In the genomic region with DNA sequence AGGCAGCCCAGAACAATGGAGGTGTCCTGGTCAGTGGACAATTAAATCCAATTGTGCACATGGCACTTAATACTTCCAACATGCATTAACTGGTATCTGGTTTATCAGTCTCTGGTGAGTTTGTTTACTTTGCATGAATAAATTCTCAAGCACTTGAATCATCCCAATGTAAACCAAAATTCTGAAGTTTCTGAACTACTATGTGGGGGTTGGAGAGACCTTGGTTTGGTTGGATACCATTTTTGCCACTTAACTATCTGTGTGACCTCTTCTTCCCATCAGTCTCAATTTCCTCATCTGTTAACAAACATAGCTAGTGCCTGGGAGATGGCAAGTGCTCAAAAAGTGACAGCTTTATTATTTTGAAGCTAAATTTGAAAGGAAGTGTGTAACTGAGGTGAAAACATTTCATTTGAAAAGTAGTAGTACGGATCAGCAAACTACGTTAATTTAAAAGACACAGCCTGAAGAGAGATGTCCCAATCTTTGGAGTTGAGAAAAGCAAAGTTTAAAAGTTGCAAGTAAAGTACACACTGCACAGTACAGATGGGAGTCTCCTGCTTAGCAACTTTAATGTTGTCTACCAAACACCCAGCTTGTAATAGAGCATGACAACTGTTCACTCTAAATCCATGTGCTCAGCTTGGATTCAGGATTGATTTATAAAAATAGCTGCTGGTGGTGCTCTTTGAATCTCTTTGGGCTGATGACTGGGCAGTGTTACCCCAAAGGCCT, we compare ENCODE assay signal across 8 cellular contexts.
DNase-seq lines count a peak whose midpoint lies in the region; ATAC-seq and TF ChIP-seq lines count a peak whose summit lies in the region.

No MANE protein-coding gene starts in this region.

- H3K9me3 ChIP-seq in BLaER1 (no peaks in the 10 kb centered on the region), mammary epithelial cell (replicated peaks; ENCODE audit: insufficient read depth, low read length) (no peaks in the 10 kb centered on the region), mesodermal cell (ENCODE audit: control insufficient read depth, low read length) (no peaks in the 10 kb centered on the region)

- peaks cover 18% of the 10 kb centered on the region for H3K36me3 ChIP-seq in BLaER1
- H3K36me3 ChIP-seq in mammary epithelial cell (ENCODE audit: insufficient read depth, low read length): peaks cover 7% of the 10 kb centered on the region
- peaks cover 26% of the 10 kb centered on the region for H3K36me3 ChIP-seq in mesodermal cell (ENCODE audit: control insufficient read depth, insufficient read depth, low read length)

- peaks cover 66% of the 10 kb centered on the region for H3K79me2 ChIP-seq in mammary epithelial cell (ENCODE audit: insufficient read depth, low read length)

- in situ Hi-C loops in mammary epithelial cell (cut with MboI; ENCODE audit: low sequenced_read_pairs in 2 of 2): no loop called here

- WGBS in mammary epithelial cell (ENCODE audit: low coverage, missing lambda C conversion rate): 32% methylated on average over 2 of the region's 2 CpGs
- WGBS in mesodermal cell (ENCODE audit: insufficient coverage in 2 of 2), 2 experiments: 95 to 100% methylated on average over 2 of the region's 2 CpGs

- TF ChIP-seq CTCF in mammary epithelial cell (conservative IDR thresholded peaks at IDR 0.05 in 1 of 2, IDR thresholded peaks at IDR 0.05 in 1 of 2; ENCODE audit: extremely low read depth in 1 of 2, insufficient read depth in 1 of 2, low read depth in 1 of 2, low read length in 2 of 2): no peak
- TF ChIP-seq CTCF in GM10266 (IDR thresholded peaks at IDR 0.05; ENCODE audit: control insufficient read depth, insufficient read depth, low read depth, missing control alignments): no peak

- CTCF ChIA-PET in mammary epithelial cell (lab: Charles Lee; ENCODE audit: low non-redundant PET): interaction anchor here (0.6 kb wide), 1 partner anchor 262 kb away, joined by 3 read pairs; no protein-coding TSS in a partner anchor

- no peaks in the 10 kb centered on the region for H3K27me3 ChIP-seq in BLaER1
- no peaks in the 10 kb centered on the region for H3K27me3 ChIP-seq in mammary epithelial cell (ENCODE audit: insufficient read depth, low read length)

- BruUV-seq in mammary epithelial cell (replicated peaks; lab: Mats Ljungman, UMichigan): TSS peak; percentile 25

- peak overlapping the region; percentile 83 for H3K4me3 ChIP-seq in BLaER1
- peak overlapping the region; percentile 82 for H3K4me3 ChIP-seq in Jurkat, Clone E6-1 (ENCODE audit: low read length)
- H3K4me3 ChIP-seq in mammary epithelial cell (replicated peaks in 1 of 3; ENCODE audit: insufficient read depth in 1 of 3, low read depth in 2 of 3, low read length in 3 of 3): peak overlapping the region; percentile 83 to 92 (median 90)
- H3K4me3 ChIP-seq in mesodermal cell (ENCODE audit: extremely low read depth, insufficient read depth, low read length, poor library complexity, severe bottlenecking): peak overlapping the region; percentile 95

- H3K9ac ChIP-seq in BLaER1 (peak overlapping the region; percentile 85), mammary epithelial cell (ENCODE audit: insufficient read depth, low read length) (peak overlapping the region; percentile 99)

- no peak for ATAC-seq in HG03280 (IDR thresholded peaks at IDR 0.05; ENCODE audit: unreplicated experiment)

- DNase-seq in Jurkat, Clone E6-1 (ENCODE audit: low read depth, low spot score): no peak
- peak; percentile 49 for DNase-seq in mammary epithelial cell
- DNase-seq in GM10266 (ENCODE audit: extremely low spot score): no peak
- no peak for DNase-seq in SHP77 (lab: John Stamatoyannopoulos, UW)
- DNase-seq in NCI-H187 (lab: John Stamatoyannopoulos, UW): no peak

- H3K27ac ChIP-seq in BLaER1: peak overlapping the region; percentile 46
- H3K27ac ChIP-seq in mammary epithelial cell (ENCODE audit: insufficient read depth, low read depth, low read length): peak overlapping the region; percentile 93
- peak overlapping the region; percentile 99 for H3K27ac ChIP-seq in mesodermal cell (ENCODE audit: low read depth, low read length, severe bottlenecking)

- H4K20me1 ChIP-seq in BLaER1 (peaks cover 60% of the 10 kb centered on the region), mammary epithelial cell (ENCODE audit: insufficient read depth, low read length) (peaks cover 10% of the 10 kb centered on the region)

- H2AFZ ChIP-seq in mammary epithelial cell (ENCODE audit: low read depth, low read length): no peak overlapping the region

- dilution Hi-C loops in mammary epithelial cell (cut with HindIII; ENCODE audit: low sequenced_read_pairs): no loop called here

- H3K4me2 ChIP-seq in BLaER1 (peak overlapping the region; percentile 96), mammary epithelial cell (ENCODE audit: insufficient read depth, low read depth, low read length) (peak overlapping the region; percentile 85)

- H3K4me1 ChIP-seq in BLaER1: peaks cover 41% of the 10 kb centered on the region
- H3K4me1 ChIP-seq in mammary epithelial cell (ENCODE audit: insufficient read depth, low read length): peaks cover 26% of the 10 kb centered on the region
- peaks cover 18% of the 10 kb centered on the region for H3K4me1 ChIP-seq in mesodermal cell (ENCODE audit: control insufficient read depth, insufficient read depth, low read length, poor library complexity, severe bottlenecking)

- intact Hi-C loops in mammary epithelial cell (cut with micrococcal nuclease): loop anchor here (5.0 kb wide), 2 partner anchors 35 to 95 kb away; no protein-coding TSS in a partner anchor

Comparison
In these comparisons a context has a peak if more than half of its experiments do, and no peak if none do; other contexts are left out.
1. H3K27ac ChIP-seq: peak in every context shown above with its lines; median percentile 99 in mesodermal cell; 93 in mammary epithelial cell; 46 in BLaER1.